9 cellular contexts compared by ENCODE assay signal in the genomic region with DNA sequence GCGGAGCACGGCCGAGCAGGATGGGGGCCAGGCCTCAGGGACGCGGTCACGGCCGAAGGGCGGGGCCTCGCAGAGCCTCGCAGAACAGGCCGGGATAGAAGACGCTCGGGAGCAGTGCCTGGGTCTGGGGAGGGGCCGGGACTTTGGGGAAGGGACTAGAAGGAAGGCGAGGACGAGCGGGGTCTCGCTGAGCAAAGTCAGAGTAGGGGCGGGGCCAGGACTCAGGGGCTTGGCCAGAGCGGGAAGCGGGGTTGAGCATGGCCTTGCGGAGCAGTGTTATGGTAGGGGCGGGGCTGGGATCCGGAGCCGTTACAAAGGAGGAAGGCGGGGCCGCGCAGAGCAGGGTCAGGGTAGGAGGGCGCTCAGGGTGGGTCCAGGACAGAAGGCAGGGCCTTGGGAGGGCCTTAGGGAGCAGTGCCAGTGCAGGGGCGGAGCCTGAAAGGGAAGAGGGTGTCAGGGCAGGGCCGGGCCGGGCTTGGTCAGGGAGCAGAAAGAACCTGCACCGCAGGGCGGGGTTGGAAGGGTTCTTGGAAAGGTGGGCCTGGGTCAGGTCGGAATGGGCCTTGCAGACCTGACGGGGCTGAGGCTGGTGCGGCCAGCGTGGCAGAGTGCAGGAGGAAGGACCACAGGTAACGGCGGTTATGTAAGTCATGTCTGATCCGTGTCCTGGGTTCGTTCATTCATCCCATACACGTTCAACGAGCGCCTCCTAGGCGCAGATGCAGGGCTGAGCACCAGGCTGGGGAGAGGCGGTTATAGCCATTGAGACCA. TPM values are rescaled to one million over a fixed set of nuclear protein-coding genes. Genes with fewer than 3 reads are reported as not detected.
DNase-seq lines count a peak whose midpoint lies in the region; ATAC-seq, FAIRE-seq and TF ChIP-seq lines count a peak whose summit lies in the region.
"Had no signal": no experiment of that assay in that cellular context is flagged by ENCODE, and none has a peak within 500 bp of the region (broad histone marks: within the 10 kb centered on the region; RNA-seq: fewer than 3 reads in every experiment).

No MANE protein-coding gene starts in this region.

- H3K27me3 ChIP-seq in BE2C (no peaks in the 10 kb centered on the region), HepG2 (ENCODE audit: control insufficient read depth in 1 of 2, insufficient read depth in 2 of 2, low read length in 2 of 2) (no peaks in the 10 kb centered on the region; a peak in 1 of 5 replicates)

- in situ Hi-C loops in HepG2 (cut with HindIII; ENCODE audit: extremely low pct_ligation_motif_present, low pct_unique_long_range_greater_than_20kb): no loop called here

- H3K4me1 Mint-ChIP-seq in activated CD4-positive, alpha-beta T cell treated with anti-CD3 and anti-CD28 coated beads, Interleukin-2, amount 10 ng/mL, durations not matched to agents 24 days and 14 days: peaks cover 13% of the 10 kb centered on the region
- H3K4me1 Mint-ChIP-seq in dendritic cell treated with granulocyte-macrophage colony-stimulating factor and Interleukin-4, amounts not matched to agents 40 ng/mL and 50 ng/mL, for 4 days (ENCODE audit: low read depth): peaks cover 28% of the 10 kb centered on the region

- intact Hi-C loops in activated CD4-positive, alpha-beta T cell treated with anti-CD3 and anti-CD28 coated beads, Interleukin-2, amount 10 ng/mL, durations not matched to agents 24 days and 14 days (cut with micrococcal nuclease): loop anchor here (1.0 to 5.0 kb wide), 3 partner anchors 36 to 220 kb away; a partner anchor contains a TSS
- intact Hi-C loops in dendritic cell treated with granulocyte-macrophage colony-stimulating factor and Interleukin-4, amounts not matched to agents 40 ng/mL and 50 ng/mL, for 4 days (cut with micrococcal nuclease): no loop called here
- intact Hi-C loops in HepG2 (cut with micrococcal nuclease; ENCODE audit: unreplicated experiment): loop anchor here (2.0 kb wide), 1 partner anchor 22 kb away; no protein-coding TSS in a partner anchor

- ATAC-seq in HG03378 (IDR thresholded peaks at IDR 0.05; ENCODE audit: unreplicated experiment) (peak; percentile 50), HepG2 (peak; percentile 88)

- WGBS in HepG2 (ENCODE audit: low lambda C conversion rate): 0% methylated on average over 30 of the region's 47 CpGs

- no peaks in the 10 kb centered on the region for H3K79me2 ChIP-seq in HepG2 (ENCODE audit: insufficient read depth, low read length)

- CTCF ChIA-PET in HepG2 (lab: Yijun Ruan, JAX; ENCODE audit: low intra/inter-chr PET ratio, low total read pairs): interaction anchor here (1.0 to 1.1 kb wide), 2 partner anchors 46 to 194 kb away, joined by 3 read pairs; no protein-coding TSS in a partner anchor

- BruUV-seq in HepG2 (replicated peaks; lab: Mats Ljungman, UMichigan): no TSS peak

- DNase-seq in BE2C (peak; percentile 96), NCI-H524 (lab: John Stamatoyannopoulos, UW) (peak; percentile 84 to 94), HepG2 (ENCODE audit: low spot score) (peak; percentile 93)
- DNase-seq in activated CD4-positive, alpha-beta T cell treated with anti-CD3 and anti-CD28 coated beads, Interleukin-2, amount 10 ng/mL, durations not matched to agents 24 days and 14 days: peak; percentile 98
- DNase-seq in stimulated activated CD4-positive, alpha-beta T cell treated with anti-CD3 and anti-CD28 coated beads, Interleukin-4, amount 100 ng/mL, for 1 hour: peak; percentile 75

- H3K4me3 Mint-ChIP-seq in activated CD4-positive, alpha-beta T cell treated with anti-CD3 and anti-CD28 coated beads, Interleukin-2, amount 10 ng/mL, durations not matched to agents 24 days and 14 days: peak overlapping the region; percentile 93
- H3K4me3 Mint-ChIP-seq in dendritic cell treated with granulocyte-macrophage colony-stimulating factor and Interleukin-4, amounts not matched to agents 40 ng/mL and 50 ng/mL, for 4 days: peak overlapping the region; percentile 93

- TF ChIP-seq EP300 in HepG2 (IDR thresholded peaks at IDR 0.05; ENCODE audit: low read depth in 2 of 2, low read length in 2 of 2) (no peak), HepG2 (CRISPR knock-in tag; IDR thresholded peaks at IDR 0.05; ENCODE audit: borderline replicate concordance) (no peak; the same call in 1 of the 2 replicates)

- H3K9me3 Mint-ChIP-seq in activated CD4-positive, alpha-beta T cell treated with anti-CD3 and anti-CD28 coated beads, Interleukin-2, amount 10 ng/mL, durations not matched to agents 24 days and 14 days: no peaks in the 10 kb centered on the region
- no peaks in the 10 kb centered on the region for H3K9me3 Mint-ChIP-seq in dendritic cell treated with granulocyte-macrophage colony-stimulating factor and Interleukin-4, amounts not matched to agents 40 ng/mL and 50 ng/mL, for 4 days

- no peaks in the 10 kb centered on the region for H4K20me1 ChIP-seq in HepG2 (ENCODE audit: insufficient read depth, low read length)

- no peak overlapping the region for H2AFZ ChIP-seq in HepG2 (ENCODE audit: low read length)

- TF ChIP-seq POLR2A in GM19099 (IDR thresholded peaks at IDR 0.05; ENCODE audit: extremely low read depth, insufficient read length, low read depth): peak; percentile 54
- peak in 1 of 2 experiments; percentile 79; a peak in 3 of 4 replicates for TF ChIP-seq POLR2A in HepG2 (IDR thresholded peaks at IDR 0.05; ENCODE audit: insufficient read depth in 1 of 2, low read depth in 2 of 2, low read length in 2 of 2)

- H3K9me3 ChIP-seq in BE2C: no peaks in the 10 kb centered on the region
- H3K9me3 ChIP-seq in HepG2 (ENCODE audit: low read length): no peaks in the 10 kb centered on the region

- H3K36me3 Mint-ChIP-seq in activated CD4-positive, alpha-beta T cell treated with anti-CD3 and anti-CD28 coated beads, Interleukin-2, amount 10 ng/mL, durations not matched to agents 24 days and 14 days (ENCODE audit: low read depth): peaks cover 5% of the 10 kb centered on the region
- peaks cover 40% of the 10 kb centered on the region for H3K36me3 Mint-ChIP-seq in dendritic cell treated with granulocyte-macrophage colony-stimulating factor and Interleukin-4, amounts not matched to agents 40 ng/mL and 50 ng/mL, for 4 days (ENCODE audit: low read depth)

- H3K4me1 ChIP-seq in BE2C (no peaks in the 10 kb centered on the region), HepG2 (ENCODE audit: insufficient read depth, low read length) (peaks cover 18% of the 10 kb centered on the region)

- peak overlapping the region; percentile 87 for H3K4me2 ChIP-seq in HepG2 (ENCODE audit: low read depth, low read length)

- no peaks in the 10 kb centered on the region for H3K27me3 Mint-ChIP-seq in activated CD4-positive, alpha-beta T cell treated with anti-CD3 and anti-CD28 coated beads, Interleukin-2, amount 10 ng/mL, durations not matched to agents 24 days and 14 days
- H3K27me3 Mint-ChIP-seq in dendritic cell treated with granulocyte-macrophage colony-stimulating factor and Interleukin-4, amounts not matched to agents 40 ng/mL and 50 ng/mL, for 4 days: no peaks in the 10 kb centered on the region

- peak; percentile 75 for FAIRE-seq in HepG2 (lab: Jason Lieb, UNC)
- FAIRE-seq: islet of Langerhans had no signal

- H3K36me3 ChIP-seq in BE2C: peaks cover 19% of the 10 kb centered on the region
- peaks cover 5 to 14% of the 10 kb centered on the region in 2 experiments; a peak in 3 of 5 replicates for H3K36me3 ChIP-seq in HepG2 (replicated peaks in 1 of 2; ENCODE audit: control insufficient read depth in 1 of 2, insufficient read depth in 2 of 2, low read length in 2 of 2)

- peak overlapping the region; percentile 60 for H3K4me3 ChIP-seq in BE2C (ENCODE audit: low read depth, low read length)
- peak overlapping the region; percentile 45 to 84 (median 69) for H3K4me3 ChIP-seq in HepG2 (replicated peaks in 1 of 3; ENCODE audit: insufficient read depth in 1 of 3, low read depth in 2 of 3, low read length in 3 of 3)

- POLR2A ChIA-PET in HepG2 (lab: Yijun Ruan, JAX): interaction anchor here (0.6 kb wide), 1 partner anchor 836 kb away, joined by 3 read pairs; no protein-coding TSS in a partner anchor

- peak; percentile 84 for TF ChIP-seq RAD21 in HepG2 (CRISPR knock-in tag; IDR thresholded peaks at IDR 0.05)

- peak overlapping the region; percentile 66 for H3K9ac ChIP-seq in HepG2 (ENCODE audit: insufficient read depth, low read depth, low read length)

- H3K27ac ChIP-seq in HepG2 (ENCODE audit: extremely low read length, insufficient read depth, low read length): peak overlapping the region; percentile 72

- peak; percentile 77 for TF ChIP-seq CTCF in BE2C (IDR thresholded peaks at IDR 0.05; ENCODE audit: low read depth, low read length)
- peak; percentile 91 for TF ChIP-seq CTCF in HepG2 (CRISPR knock-in tag; IDR thresholded peaks at IDR 0.05)

- H3K27ac Mint-ChIP-seq in activated CD4-positive, alpha-beta T cell treated with anti-CD3 and anti-CD28 coated beads, Interleukin-2, amount 10 ng/mL, durations not matched to agents 24 days and 14 days: peak overlapping the region; percentile 94
- H3K27ac Mint-ChIP-seq in dendritic cell treated with granulocyte-macrophage colony-stimulating factor and Interleukin-4, amounts not matched to agents 40 ng/mL and 50 ng/mL, for 4 days: peak overlapping the region; percentile 97

RNA-seq across cellular contexts. Expression of a gene that starts 0.5 kb away (rescaled TPM):
- 0.29 TPM for polyA plus RNA-seq in BE2C (2012; ENCODE audit: insufficient read depth, insufficient read length, low read depth)
- 3.6 and 4.2 TPM in 2 replicates for total RNA-seq in activated CD4-positive, alpha-beta T cell treated with anti-CD3 and anti-CD28 coated beads, Interleukin-2, amount 10 ng/mL, durations not matched to agents 24 days and 14 days
- 1.8 and 2.6 TPM in 2 replicates for total RNA-seq in HepG2 (2016; rRNA removed; fragmentation: Illumina TruSeq; extraction: Trizol)
- total RNA-seq in HepG2 (2016; cell fraction: cytosol; rRNA removed; fragmentation: Illumina TruSeq; extraction: Trizol; ENCODE audit: low read depth): 0.35 and 0.40 TPM in 2 replicates
- total RNA-seq in HepG2 (2016; cell fraction: insoluble cytoplasmic fraction; rRNA removed; fragmentation: Illumina TruSeq; extraction: Trizol): 1.8 and 2.6 TPM in 2 replicates
- 1.2 and 1.7 TPM in 2 replicates for total RNA-seq in HepG2 (2016; cell fraction: membrane; rRNA removed; fragmentation: Illumina TruSeq; extraction: Trizol)
- total RNA-seq in HepG2 (2016; cell fraction: nucleus; rRNA removed; fragmentation: Illumina TruSeq; extraction: Trizol): 1.9 and 3.5 TPM in 2 replicates
- polyA plus RNA-seq in HepG2 (2011; rRNA removed): 5.8 and 5.9 TPM in 2 replicates
- polyA plus RNA-seq in HepG2 (2011; cell fraction: cytosol; rRNA removed): 3.8 and 4.8 TPM in 2 replicates
- 10.6 and 12.8 TPM in 2 replicates for polyA plus RNA-seq in HepG2 (2011; cell fraction: nucleus; rRNA removed)
- polyA plus RNA-seq in HepG2 (2012): 2.4 and 2.5 TPM in 2 replicates
- 0.36 and 0.59 TPM in 2 replicates for polyA plus RNA-seq in HepG2 (2016; cell fraction: cytosol; fragmentation: Illumina TruSeq; extraction: Trizol; ENCODE audit: low read depth)
- 1.1 and 2.2 TPM in 2 replicates for polyA plus RNA-seq in HepG2 (2016; cell fraction: insoluble cytoplasmic fraction; fragmentation: Illumina TruSeq; extraction: Trizol; ENCODE audit: low read depth)
- 0.69 and 0.98 TPM in 2 replicates for polyA plus RNA-seq in HepG2 (2016; cell fraction: membrane; fragmentation: Illumina TruSeq; extraction: Trizol; ENCODE audit: low read depth)
- 9.6 and 11.4 TPM in 2 replicates for polyA plus RNA-seq in HepG2 (2016; cell fraction: nucleus; fragmentation: Illumina TruSeq; extraction: Trizol; ENCODE audit: insufficient read depth, low read depth)
- polyA minus RNA-seq in HepG2 (2011; rRNA and poly(A)+ RNA removed; ENCODE audit: low replicate concordance): 10.3 and 16.8 TPM in 2 replicates
- 4.6 and 5.4 TPM in 2 replicates for polyA minus RNA-seq in HepG2 (2011; cell fraction: cytosol; rRNA and poly(A)+ RNA removed)
- polyA minus RNA-seq in HepG2 (2011; cell fraction: nucleus; rRNA and poly(A)+ RNA removed): 2.7 and 3.0 TPM in 2 replicates

RNA-seq across cellular contexts. Expression of a gene that starts 35.7 kb away (rescaled TPM):
- polyA plus RNA-seq in BE2C (2012; ENCODE audit: insufficient read depth, insufficient read length, low read depth): 165 TPM
- total RNA-seq in activated CD4-positive, alpha-beta T cell treated with anti-CD3 and anti-CD28 coated beads, Interleukin-2, amount 10 ng/mL, durations not matched to agents 24 days and 14 days: 56.3 and 61.4 TPM in 2 replicates
- 3.0 and 5.0 TPM in 2 replicates for total RNA-seq in HepG2 (2016; rRNA removed; fragmentation: Illumina TruSeq; extraction: Trizol)
- total RNA-seq in HepG2 (2016; cell fraction: cytosol; rRNA removed; fragmentation: Illumina TruSeq; extraction: Trizol; ENCODE audit: low read depth): 1.1 and 3.2 TPM in 2 replicates
- 4.1 and 5.2 TPM in 2 replicates for total RNA-seq in HepG2 (2016; cell fraction: insoluble cytoplasmic fraction; rRNA removed; fragmentation: Illumina TruSeq; extraction: Trizol)
- total RNA-seq in HepG2 (2016; cell fraction: membrane; rRNA removed; fragmentation: Illumina TruSeq; extraction: Trizol): 3.9 and 4.2 TPM in 2 replicates
- 6.0 and 7.6 TPM in 2 replicates for total RNA-seq in HepG2 (2016; cell fraction: nucleus; rRNA removed; fragmentation: Illumina TruSeq; extraction: Trizol)
- polyA plus RNA-seq in HepG2 (2011; rRNA removed): 11.2 and 13.0 TPM in 2 replicates
- polyA plus RNA-seq in HepG2 (2011; cell fraction: cytosol; rRNA removed): 8.7 and 9.8 TPM in 2 replicates
- 91.1 and 123 TPM in 2 replicates for polyA plus RNA-seq in HepG2 (2011; cell fraction: nucleus; rRNA removed)
- 13.8 and 15.4 TPM in 2 replicates for polyA plus RNA-seq in HepG2 (2012)
- 1.7 and 1.8 TPM in 2 replicates for polyA plus RNA-seq in HepG2 (2016; cell fraction: cytosol; fragmentation: Illumina TruSeq; extraction: Trizol; ENCODE audit: low read depth)
- polyA plus RNA-seq in HepG2 (2016; cell fraction: insoluble cytoplasmic fraction; fragmentation: Illumina TruSeq; extraction: Trizol; ENCODE audit: low read depth): 7.3 and 10.0 TPM in 2 replicates
- 5.1 and 5.3 TPM in 2 replicates for polyA plus RNA-seq in HepG2 (2016; cell fraction: membrane; fragmentation: Illumina TruSeq; extraction: Trizol; ENCODE audit: low read depth)
- polyA plus RNA-seq in HepG2 (2016; cell fraction: nucleus; fragmentation: Illumina TruSeq; extraction: Trizol; ENCODE audit: insufficient read depth, low read depth): 39.5 and 44.1 TPM in 2 replicates
- 16.3 and 19.1 TPM in 2 replicates for polyA minus RNA-seq in HepG2 (2011; rRNA and poly(A)+ RNA removed; ENCODE audit: low replicate concordance)
- 5.5 and 7.7 TPM in 2 replicates for polyA minus RNA-seq in HepG2 (2011; cell fraction: cytosol; rRNA and poly(A)+ RNA removed)
- 9.3 and 10.8 TPM in 2 replicates for polyA minus RNA-seq in HepG2 (2011; cell fraction: nucleus; rRNA and poly(A)+ RNA removed)

RNA-seq across cellular contexts. Expression of a gene that starts 50.8 kb away (rescaled TPM):
- polyA plus RNA-seq in BE2C (2012; ENCODE audit: insufficient read depth, insufficient read length, low read depth): 112 TPM
- total RNA-seq in activated CD4-positive, alpha-beta T cell treated with anti-CD3 and anti-CD28 coated beads, Interleukin-2, amount 10 ng/mL, durations not matched to agents 24 days and 14 days: 37.0 and 38.1 TPM in 2 replicates
- total RNA-seq in HepG2 (2016; rRNA removed; fragmentation: Illumina TruSeq; extraction: Trizol): 6.2 and 6.7 TPM in 2 replicates
- 2.1 and 2.2 TPM in 2 replicates for total RNA-seq in HepG2 (2016; cell fraction: cytosol; rRNA removed; fragmentation: Illumina TruSeq; extraction: Trizol; ENCODE audit: low read depth)
- 5.5 and 5.9 TPM in 2 replicates for total RNA-seq in HepG2 (2016; cell fraction: insoluble cytoplasmic fraction; rRNA removed; fragmentation: Illumina TruSeq; extraction: Trizol)
- 8.3 and 8.9 TPM in 2 replicates for total RNA-seq in HepG2 (2016; cell fraction: membrane; rRNA removed; fragmentation: Illumina TruSeq; extraction: Trizol)
- total RNA-seq in HepG2 (2016; cell fraction: nucleus; rRNA removed; fragmentation: Illumina TruSeq; extraction: Trizol): 4.0 and 4.8 TPM in 2 replicates
- polyA plus RNA-seq in HepG2 (2011; rRNA removed): 3.5 and 4.7 TPM in 2 replicates
- polyA plus RNA-seq in HepG2 (2011; cell fraction: cytosol; rRNA removed): 3.7 and 7.0 TPM in 2 replicates
- polyA plus RNA-seq in HepG2 (2011; cell fraction: nucleus; rRNA removed): 16.7 and 31.9 TPM in 2 replicates
- 8.3 and 9.4 TPM in 2 replicates for polyA plus RNA-seq in HepG2 (2012)
- polyA plus RNA-seq in HepG2 (2016; cell fraction: cytosol; fragmentation: Illumina TruSeq; extraction: Trizol; ENCODE audit: low read depth): 3.2 and 3.4 TPM in 2 replicates
- 12.0 and 14.3 TPM in 2 replicates for polyA plus RNA-seq in HepG2 (2016; cell fraction: insoluble cytoplasmic fraction; fragmentation: Illumina TruSeq; extraction: Trizol; ENCODE audit: low read depth)
- 8.9 and 9.3 TPM in 2 replicates for polyA plus RNA-seq in HepG2 (2016; cell fraction: membrane; fragmentation: Illumina TruSeq; extraction: Trizol; ENCODE audit: low read depth)
- 11.4 and 12.0 TPM in 2 replicates for polyA plus RNA-seq in HepG2 (2016; cell fraction: nucleus; fragmentation: Illumina TruSeq; extraction: Trizol; ENCODE audit: insufficient read depth, low read depth)
- 3.1 and 9.7 TPM in 2 replicates for polyA minus RNA-seq in HepG2 (2011; rRNA and poly(A)+ RNA removed; ENCODE audit: low replicate concordance)
- 8.9 and 15.3 TPM in 2 replicates for polyA minus RNA-seq in HepG2 (2011; cell fraction: cytosol; rRNA and poly(A)+ RNA removed)
- polyA minus RNA-seq in HepG2 (2011; cell fraction: nucleus; rRNA and poly(A)+ RNA removed): 2.1 and 2.2 TPM in 2 replicates

RNA-seq across cellular contexts. Expression of a gene that starts 59.3 kb away (rescaled TPM):
- polyA plus RNA-seq in BE2C (2012; ENCODE audit: insufficient read depth, insufficient read length, low read depth): not detected
- not detected in 2 replicates for total RNA-seq in activated CD4-positive, alpha-beta T cell treated with anti-CD3 and anti-CD28 coated beads, Interleukin-2, amount 10 ng/mL, durations not matched to agents 24 days and 14 days
- total RNA-seq in HepG2 (2016; rRNA removed; fragmentation: Illumina TruSeq; extraction: Trizol): not detected in 2 replicates
- total RNA-seq in HepG2 (2016; cell fraction: cytosol; rRNA removed; fragmentation: Illumina TruSeq; extraction: Trizol; ENCODE audit: low read depth): not detected in 2 replicates
- not detected in 2 replicates for total RNA-seq in HepG2 (2016; cell fraction: insoluble cytoplasmic fraction; rRNA removed; fragmentation: Illumina TruSeq; extraction: Trizol)
- not detected in 2 replicates for total RNA-seq in HepG2 (2016; cell fraction: membrane; rRNA removed; fragmentation: Illumina TruSeq; extraction: Trizol)
- not detected in 2 replicates for total RNA-seq in HepG2 (2016; cell fraction: nucleus; rRNA removed; fragmentation: Illumina TruSeq; extraction: Trizol)
- under 0.01 and 0.01 TPM in 2 replicates for polyA plus RNA-seq in HepG2 (2011; rRNA removed)
- polyA plus RNA-seq in HepG2 (2011; cell fraction: cytosol; rRNA removed): 0.01 TPM in 1 of 2 replicates, not detected in the other
- 0.03 TPM in 1 of 2 replicates, not detected in the other for polyA plus RNA-seq in HepG2 (2011; cell fraction: nucleus; rRNA removed)
- polyA plus RNA-seq in HepG2 (2012): not detected in 2 replicates
- not detected in 2 replicates for polyA plus RNA-seq in HepG2 (2016; cell fraction: cytosol; fragmentation: Illumina TruSeq; extraction: Trizol; ENCODE audit: low read depth)
- 0.02 TPM in 1 of 2 replicates, not detected in the other for polyA plus RNA-seq in HepG2 (2016; cell fraction: insoluble cytoplasmic fraction; fragmentation: Illumina TruSeq; extraction: Trizol; ENCODE audit: low read depth)
- not detected in 2 replicates for polyA plus RNA-seq in HepG2 (2016; cell fraction: membrane; fragmentation: Illumina TruSeq; extraction: Trizol; ENCODE audit: low read depth)
- polyA plus RNA-seq in HepG2 (2016; cell fraction: nucleus; fragmentation: Illumina TruSeq; extraction: Trizol; ENCODE audit: insufficient read depth, low read depth): not detected in 2 replicates
- polyA minus RNA-seq in HepG2 (2011; rRNA and poly(A)+ RNA removed; ENCODE audit: low replicate concordance): not detected in 2 replicates
- polyA minus RNA-seq in HepG2 (2011; cell fraction: cytosol; rRNA and poly(A)+ RNA removed): not detected in 2 replicates
- not detected in 2 replicates for polyA minus RNA-seq in HepG2 (2011; cell fraction: nucleus; rRNA and poly(A)+ RNA removed)

Comparison
In these comparisons a context has a peak if more than half of its experiments do, and no peak if none do; other contexts are left out.
1. Peak in every context shown above with its lines: DNase-seq, ATAC-seq, H3K4me3 ChIP-seq and H3K27ac ChIP-seq.